Comparison of ENCODE assay signal across 13 cellular contexts in the genomic region with DNA sequence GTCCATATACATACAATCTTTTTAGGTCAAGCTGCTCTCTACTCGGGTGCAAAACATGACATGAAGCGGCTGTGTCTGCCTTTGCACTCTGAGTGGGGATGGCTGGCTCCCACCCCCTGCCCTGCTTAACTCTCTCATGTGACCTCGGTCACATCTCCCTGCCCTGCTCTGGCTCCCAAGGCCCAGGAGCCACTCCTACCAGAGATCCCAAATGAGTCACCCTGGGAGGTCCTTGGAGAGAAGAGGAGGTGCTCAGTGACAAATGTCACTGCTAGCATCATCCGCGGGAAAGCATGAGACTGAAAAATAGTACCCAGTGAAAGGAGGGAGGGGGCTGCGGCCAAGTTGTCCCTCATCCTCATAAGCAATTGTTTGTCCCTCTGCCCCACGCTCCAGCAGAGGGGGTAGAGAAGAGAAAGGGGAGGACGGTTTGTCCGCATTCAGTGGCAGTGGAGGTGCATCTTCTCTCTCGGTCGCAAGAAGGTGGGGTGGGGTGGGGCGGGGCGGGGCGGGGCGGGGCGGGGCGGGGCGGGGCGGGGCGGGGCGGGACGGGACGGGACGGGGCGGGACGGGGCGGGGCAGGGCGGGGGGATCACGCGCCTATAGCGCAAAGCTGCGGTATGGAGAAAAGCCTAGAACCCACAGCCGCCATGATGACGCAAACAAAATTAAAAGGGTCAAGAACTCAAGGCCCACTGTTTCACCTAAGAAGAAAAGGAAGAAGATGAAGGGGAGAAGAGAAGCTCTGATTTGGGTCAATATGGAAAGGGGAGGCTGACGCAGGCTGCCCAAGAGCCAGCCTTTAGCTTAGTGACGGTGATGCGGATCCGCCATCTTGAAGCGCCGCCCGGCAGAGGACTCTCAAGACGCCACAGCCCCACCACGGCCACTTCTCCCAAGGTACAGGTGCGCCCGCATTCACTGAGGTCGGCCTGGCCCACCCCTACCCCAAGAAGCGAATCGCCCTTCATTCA.
DNase-seq lines count a peak whose midpoint lies in the region; ATAC-seq, FAIRE-seq and TF ChIP-seq lines count a peak whose summit lies in the region.
"Had no signal": no experiment of that assay in that cellular context is flagged by ENCODE, and none has a peak within 500 bp of the region (broad histone marks: within the 10 kb centered on the region; RNA-seq: fewer than 3 reads in every experiment).

No MANE protein-coding gene starts in this region.

- no peak for TF ChIP-seq EP300 in GM12878 (IDR thresholded peaks at IDR 0.05; ENCODE audit: borderline replicate concordance in 1 of 2, control insufficient read depth in 1 of 2, low read depth in 2 of 2, low read length in 2 of 2)

- H4K20me1 ChIP-seq in GM12878 (ENCODE audit: control insufficient read depth, insufficient read depth) = peaks cover 6% of the 10 kb centered on the region; the same call in 1 of the 2 replicates

- H3K27me3 Mint-ChIP-seq in stimulated activated memory B cell treated with anti-CD40 and anti-IgM and Interleukin-4, amounts not matched to agents 10 μg/mL and 1 μg/mL and 100 μg/mL, for 72 hours = no peaks in the 10 kb centered on the region

- SMC1A ChIA-PET in GM12878 (lab: Charles Lee; ENCODE audit: uncharacterized antibody, unreplicated experiment) = interaction anchor here (0.6 to 6.4 kb wide), 4 partner anchors 11 to 175 kb away, joined by 3 to 103 read pairs (median 10); no protein-coding TSS in a partner anchor

- peaks cover 72% of the 10 kb centered on the region for H3K79me2 ChIP-seq in GM12878 (ENCODE audit: control insufficient read depth, insufficient read depth, low read length)

- no peak for FAIRE-seq in GM12878 (lab: Jason Lieb, UNC)
- FAIRE-seq: keratinocyte had no signal

- peaks cover 19 to 39% of the 10 kb centered on the region in 2 experiments for H3K36me3 ChIP-seq in GM12878 (ENCODE audit: control insufficient read depth in 2 of 2, insufficient read depth in 2 of 2, low read length in 1 of 2)
- H3K36me3 ChIP-seq: cardiac muscle cell had no signal

- BruUV-seq in GM12878 (replicated peaks; lab: Mats Ljungman, UMichigan) = no TSS peak

- peak; percentile 29 for DNase-seq in EH (ENCODE audit: low read depth)
- no peak for DNase-seq in GM12878 (ENCODE audit: low read depth, low spot score)
- DNase-seq in right cardiac atrium = peak in 2 of 3 donors; percentile 50 to 69
- no peak for DNase-seq in NCI-H146 treated with DMSO at 0.1 percent for 48 hours (lab: John Stamatoyannopoulos, UW; ENCODE audit: unreplicated experiment)
- DNase-seq in SW 1271 (lab: John Stamatoyannopoulos, UW) = no peak
- DNase-seq in cortex of kidney (lab: John Stamatoyannopoulos, UW) = no peak
- DNase-seq: COR-L47, foreskin keratinocyte had no signal

- H3K27me3 ChIP-seq in GM12878 (replicated peaks in 1 of 2; ENCODE audit: control insufficient read depth in 2 of 2, insufficient read depth in 2 of 2, low read length in 1 of 2) = no peaks in the 10 kb centered on the region
- H3K27me3 ChIP-seq in right cardiac atrium (ENCODE audit: control insufficient read depth, insufficient read depth) = no peaks in the 10 kb centered on the region
- H3K27me3 ChIP-seq: cardiac muscle cell, foreskin keratinocyte, Peyer's patch had no signal

- H3K27ac Mint-ChIP-seq in stimulated activated memory B cell treated with anti-CD40 and anti-IgM and Interleukin-4, amounts not matched to agents 10 μg/mL and 1 μg/mL and 100 μg/mL, for 72 hours = peak overlapping the region; percentile 68

- H3K9me3 Mint-ChIP-seq in stimulated activated memory B cell treated with anti-CD40 and anti-IgM and Interleukin-4, amounts not matched to agents 10 μg/mL and 1 μg/mL and 100 μg/mL, for 72 hours = no peaks in the 10 kb centered on the region

- TF ChIP-seq CTCF in GM12878 (IDR thresholded peaks at IDR 0.05 in 2 of 3, conservative IDR thresholded peaks at IDR 0.05 in 1 of 3; ENCODE audit: control insufficient read depth in 2 of 3, extremely low read depth in 1 of 3, insufficient read depth in 1 of 3, low read depth in 3 of 3, low read length in 3 of 3) = no peak

- POLR2A ChIA-PET in GM12878 (lab: Charles Lee) = interaction anchor here (1.1 to 20.7 kb wide), 6 partner anchors 8 to 48 kb away, joined by 3 to 620 read pairs (median 5); no protein-coding TSS in a partner anchor

- H3K36me3 Mint-ChIP-seq in stimulated activated memory B cell treated with anti-CD40 and anti-IgM and Interleukin-4, amounts not matched to agents 10 μg/mL and 1 μg/mL and 100 μg/mL, for 72 hours = peaks cover 96% of the 10 kb centered on the region

- no peak for TF ChIP-seq RAD21 in GM12878 (IDR thresholded peaks at IDR 0.05; ENCODE audit: insufficient read depth, low read depth, low read length)

- H2AFZ ChIP-seq in GM12878 (ENCODE audit: control insufficient read depth, low read depth, low read length) = no peak overlapping the region

- TF ChIP-seq POLR2A in GM12878 (IDR thresholded peaks at IDR 0.05; ENCODE audit: low read depth, low read length) = no peak; the same call in 1 of the 2 replicates

- 97% methylated on average over 32 of the region's 48 CpGs for WGBS in GM12878 (ENCODE audit: insufficient coverage, insufficient replicate concordance, low lambda C conversion rate, missing lambda C conversion rate)
- WGBS in right cardiac atrium = 91% methylated on average over 40 of the region's 48 CpGs

- H3K27ac ChIP-seq in GM12878 (ENCODE audit: control insufficient read depth, insufficient read depth) = no peak overlapping the region
- H3K27ac ChIP-seq in right cardiac atrium (ENCODE audit: low read length) = peak overlapping the region; percentile 96
- H3K27ac ChIP-seq: cardiac muscle cell, foreskin keratinocyte had no signal

- H3K9me3 ChIP-seq in GM12878 (replicated peaks; ENCODE audit: control insufficient read depth, insufficient read depth, low read length) (no peaks in the 10 kb centered on the region; the same call in 2 of the 3 replicates), right cardiac atrium (ENCODE audit: control insufficient read depth, low read length) (no peaks in the 10 kb centered on the region)
- H3K9me3 ChIP-seq: Peyer's patch had no signal

- RAD21 ChIA-PET in GM12878 (lab: Charles Lee; ENCODE audit: unreplicated experiment) = interaction anchor here (1.0 to 2.3 kb wide), 3 partner anchors 11 to 145 kb away, joined by 3 to 9 read pairs (median 9); no protein-coding TSS in a partner anchor

- CTCF ChIA-PET in GM12878 (lab: Yijun Ruan, JAX) = interaction anchor here (1.0 to 26.0 kb wide), 7 partner anchors 11 to 178 kb away, joined by 3 to 821 read pairs (median 8); no protein-coding TSS in a partner anchor

- intact Hi-C loops in GM12878 (cut with micrococcal nuclease; ENCODE audit: unreplicated experiment) = no loop called here
- intact Hi-C loops in right cardiac atrium (cut with DNase I) = no loop called here

- H3K9ac ChIP-seq in GM12878 (ENCODE audit: control insufficient read depth, insufficient read depth, low read length) = no peak overlapping the region

- no peak for ATAC-seq in GM12878
- ATAC-seq in right cardiac atrium = peak in 1 of 2 donors; percentile 40
- ATAC-seq in stimulated activated memory B cell treated with anti-CD40 and anti-IgM and Interleukin-4, amounts not matched to agents 10 μg/mL and 1 μg/mL and 100 μg/mL, for 72 hours = no peak
- no peak for ATAC-seq in GM18502 (IDR thresholded peaks at IDR 0.05; ENCODE audit: poor library complexity, unreplicated experiment)
- ATAC-seq: foreskin keratinocyte had no signal

- H3K4me3 Mint-ChIP-seq in stimulated activated memory B cell treated with anti-CD40 and anti-IgM and Interleukin-4, amounts not matched to agents 10 μg/mL and 1 μg/mL and 100 μg/mL, for 72 hours = peak overlapping the region; percentile 42

- H3K4me1 ChIP-seq in GM12878 (ENCODE audit: control insufficient read depth, insufficient read depth, low read length) (peaks cover 13% of the 10 kb centered on the region; the same call in 1 of the 2 replicates), right cardiac atrium (ENCODE audit: control insufficient read depth, insufficient read depth, low read length) (peaks cover 41% of the 10 kb centered on the region)
- H3K4me1 ChIP-seq: foreskin keratinocyte had no signal

- in situ Hi-C loops in GM12878 (cut with MboI) = no loop called here

- peaks cover 84% of the 10 kb centered on the region for H3K4me1 Mint-ChIP-seq in stimulated activated memory B cell treated with anti-CD40 and anti-IgM and Interleukin-4, amounts not matched to agents 10 μg/mL and 1 μg/mL and 100 μg/mL, for 72 hours

- H3K4me2 ChIP-seq in GM12878 (ENCODE audit: control insufficient read depth, insufficient read depth) = peak overlapping the region; percentile 54

- H3K4me3 ChIP-seq in GM12878 = no peak overlapping the region; the same call in 1 of the 2 replicates
- peak overlapping the region; percentile 8 for H3K4me3 ChIP-seq in right cardiac atrium (ENCODE audit: low read length)
- H3K4me3 ChIP-seq: cardiac muscle cell had no signal

TF ChIP-seq in GM12878, 131 proteins besides CTCF, POLR2A, EP300 and RAD21:
- TF ChIP-seq GATAD2B (conservative IDR thresholded peaks at IDR 0.05; ENCODE audit: low read depth) (no peak), BACH1 (IDR thresholded peaks at IDR 0.05; ENCODE audit: borderline replicate concordance) (no peak), POU2F2 (IDR thresholded peaks at IDR 0.05; ENCODE audit: borderline replicate concordance, low read depth, low read length) (no peak), NRF1 (conservative IDR thresholded peaks at IDR 0.05; ENCODE audit: low read depth, low read length) (no peak)
TF ChIP-seq in GM12878: peak in this region for 0.

Comparison
In these comparisons a context has a peak if more than half of its experiments do, and no peak if none do; other contexts are left out.
1. DNase-seq: peak in EH (single experiment) and right cardiac atrium (2 of 3); none in GM12878 (single experiment), NCI-H146 treated with DMSO at 0.1 percent for 48 hours (single experiment), SW 1271 (0 of 2) and cortex of kidney (single experiment).